Comparison of ENCODE assay signal across 1 cellular context in genomic region chr5:96935556-96936430, GRCh38.
A peak's percentile ranks its signal among the peaks of the same experiment; 100 is the strongest.
TF ChIP-seq lines count a peak whose summit lies in the region.

LNPEP (plus strand) TSS chr5:96936080; CDS start chr5:96936156, 76 bp downstream.

TF ChIP-seq in HEK293, 187 proteins besides CTCF, POLR2A, EP300 and RAD21 (continued from another document):
- TF ChIP-seq PRDM2 (tag by site-specific recombination; IDR thresholded peaks at IDR 0.05; ENCODE audit: borderline replicate concordance) (no peak), ZNF610 (tag by site-specific recombination; IDR thresholded peaks at IDR 0.05; ENCODE audit: borderline replicate concordance) (peak; percentile 89; the same call in 1 of the 2 replicates), ZNF48 (tag by site-specific recombination; IDR thresholded peaks at IDR 0.05) (no peak), ZNF221 (tag by site-specific recombination; IDR thresholded peaks at IDR 0.05; ENCODE audit: borderline replicate concordance) (no peak), ZNF184 (tag by site-specific recombination; IDR thresholded peaks at IDR 0.05) (peak; percentile 78; the same call in 1 of the 2 replicates), ZNF76 (tag by site-specific recombination; IDR thresholded peaks at IDR 0.05; ENCODE audit: borderline replicate concordance, low read depth) (peak; percentile 79; the same call in 1 of the 2 replicates), ZNF596 (tag by site-specific recombination; IDR thresholded peaks at IDR 0.05) (peak; percentile 98), ZNF18 (tag by site-specific recombination; IDR thresholded peaks at IDR 0.05) (peak; percentile 78), ZNF350 (tag by site-specific recombination; IDR thresholded peaks at IDR 0.05) (no peak), ZBTB11 (tag by site-specific recombination; conservative IDR thresholded peaks at IDR 0.05; ENCODE audit: low read depth) (peak; percentile 47), GLIS1 (tag by site-specific recombination; IDR thresholded peaks at IDR 0.05) (peak; percentile 96), SP7 (tag by site-specific recombination; IDR thresholded peaks at IDR 0.05) (peak; percentile 77), ZNF518A (tag by site-specific recombination; conservative IDR thresholded peaks at IDR 0.05; ENCODE audit: low read depth) (no peak)
